In genomic region chr18:60910534-60910933, GRCh38 we compare ENCODE assay signal across 17 cellular contexts.
DNase-seq lines count a peak whose midpoint lies in the region; ATAC-seq and TF ChIP-seq lines count a peak whose summit lies in the region.
"Had no signal": no experiment of that assay in that cellular context is flagged by ENCODE, and none has a peak within 500 bp of the region (broad histone marks: within the 10 kb centered on the region; RNA-seq: fewer than 3 reads in every experiment).

No MANE protein-coding gene starts in this region.

- H3K9me3 ChIP-seq in Caco-2 = no peaks in the 10 kb centered on the region

- no peaks in the 10 kb centered on the region for H3K27me3 Mint-ChIP-seq in Caco-2 (ENCODE audit: insufficient read depth, unreplicated experiment)
- no peaks in the 10 kb centered on the region for H3K27me3 Mint-ChIP-seq in GM23338 (ENCODE audit: insufficient read depth, low read depth, poor library complexity)

- no TSS peak for BruUV-seq in Caco-2 (replicated peaks; lab: Mats Ljungman, UMichigan)

- H3K4me1 ChIP-seq in Caco-2 = no peaks in the 10 kb centered on the region
- H3K4me1 ChIP-seq in GM23338 (ENCODE audit: insufficient read depth) = peaks cover 22% of the 10 kb centered on the region

- no peaks in the 10 kb centered on the region for H3K36me3 Mint-ChIP-seq in Caco-2 (ENCODE audit: insufficient read depth, unreplicated experiment)
- no peaks in the 10 kb centered on the region for H3K36me3 Mint-ChIP-seq in GM23338 (ENCODE audit: low read depth)
- H3K36me3 Mint-ChIP-seq: CD8-positive, alpha-beta T cell had no signal

- H3K4me3 Mint-ChIP-seq in Caco-2 (ENCODE audit: unreplicated experiment) (no peak overlapping the region), GM23338 (no peak overlapping the region)
- H3K4me3 Mint-ChIP-seq: CD8-positive, alpha-beta T cell had no signal

- H3K9me3 Mint-ChIP-seq in Caco-2 (ENCODE audit: unreplicated experiment) (no peaks in the 10 kb centered on the region), GM23338 (no peaks in the 10 kb centered on the region)

- H3K27me3 ChIP-seq in Caco-2 (replicated peaks; ENCODE audit: control insufficient read depth, insufficient read depth, low read length) (no peaks in the 10 kb centered on the region), GM23338 (ENCODE audit: insufficient read depth) (no peaks in the 10 kb centered on the region)

- DNase-seq in HCEC 1CT = peak; percentile 14
- peak; percentile 56 for DNase-seq in astrocyte of the hippocampus (ENCODE audit: low read depth, low spot score)
- peak; percentile 86 for DNase-seq in fibroblast of peridontal ligament (ENCODE audit: extremely low read depth)
- peak; percentile 35 for DNase-seq in smooth muscle cell of the brain vasculature (ENCODE audit: low read depth, low spot score)
- no peak for DNase-seq in Caco-2
- DNase-seq in GM23338 (ENCODE audit: low spot score) = no peak
- DNase-seq in activated effector memory CD4-positive, alpha-beta T cell treated with anti-CD3 and anti-CD28 coated beads, Interleukin-2, amount 50 U/mL, for 16 hours = no peak
- DNase-seq: ACHN; CD8-positive, alpha-beta T cell; GF-D8; NCI-H1048; NCI-H146; NCI-H226; NCI-H526 treated with DMSO at 0.1 percent for 48 hours; OCI-M1; RPMI8226 had no signal

- no peak overlapping the region for H3K27ac ChIP-seq in GM23338 (ENCODE audit: low read depth)

- H3K27ac Mint-ChIP-seq in Caco-2 (ENCODE audit: unreplicated experiment) (no peak overlapping the region), GM23338 (no peak overlapping the region)
- H3K27ac Mint-ChIP-seq: CD8-positive, alpha-beta T cell had no signal

- intact Hi-C loops in Caco-2 (cut with micrococcal nuclease; ENCODE audit: unreplicated experiment) = no loop called here

- no peaks in the 10 kb centered on the region for H3K9me2 ChIP-seq in GM23338 (ENCODE audit: insufficient read depth)

- TF ChIP-seq CTCF in Caco-2 (IDR thresholded peaks at IDR 0.05; ENCODE audit: insufficient read depth in 1 of 2, low read depth in 1 of 2, low read length in 1 of 2, severe bottlenecking in 1 of 2, unreplicated experiment in 1 of 2) = no peak
- no peak for TF ChIP-seq CTCF in GM23338 (conservative IDR thresholded peaks at IDR 0.05; ENCODE audit: low read depth in 2 of 2)

- H4K20me1 ChIP-seq in GM23338 (replicated peaks; ENCODE audit: insufficient read depth) = no peaks in the 10 kb centered on the region

- H3K36me3 ChIP-seq in Caco-2 (ENCODE audit: control insufficient read depth, insufficient read depth, low read length) (no peaks in the 10 kb centered on the region), GM23338 (ENCODE audit: insufficient read depth) (no peaks in the 10 kb centered on the region)

- CTCF ChIA-PET in Caco-2 (lab: Charles Lee) = no interaction called here

- H3K4me1 Mint-ChIP-seq in Caco-2 (ENCODE audit: low read depth, unreplicated experiment) = no peaks in the 10 kb centered on the region
- H3K4me1 Mint-ChIP-seq in GM23338 = peaks cover 19% of the 10 kb centered on the region

- H3K4me2 ChIP-seq in GM23338 = no peak overlapping the region

- H3F3A ChIP-seq in GM23338 (replicated peaks; ENCODE audit: low read depth) = no peaks in the 10 kb centered on the region

- no peak overlapping the region for H2AFZ ChIP-seq in GM23338

- no peak overlapping the region for H3K4me3 ChIP-seq in Caco-2 (ENCODE audit: low read depth, low read length)
- H3K4me3 ChIP-seq in GM23338 = no peak overlapping the region

- ATAC-seq in GM23338 (no peak), GM18868 (IDR thresholded peaks at IDR 0.05; ENCODE audit: unreplicated experiment) (no peak)
- ATAC-seq: CD8-positive, alpha-beta T cell had no signal

- POLR2A ChIA-PET in Caco-2 (lab: Charles Lee) = no interaction called here

- H3K79me2 ChIP-seq in GM23338 (replicated peaks; ENCODE audit: insufficient read depth) = no peaks in the 10 kb centered on the region

TF ChIP-seq in GM23338, 12 proteins besides CTCF, POLR2A, EP300 and RAD21:
- TF ChIP-seq ZNF331 (CRISPR knock-in tag; IDR thresholded peaks at IDR 0.05; ENCODE audit: low read depth) = no peak
- no peak for TF ChIP-seq EZH2phosphoT487 (IDR thresholded peaks at IDR 0.05; ENCODE audit: unreplicated experiment)
- TF ChIP-seq JUNB (IDR thresholded peaks at IDR 0.05; ENCODE audit: unreplicated experiment) = no peak

Comparison
In these comparisons a context has a peak if more than half of its experiments do, and no peak if none do; other contexts are left out.
1. DNase-seq: peak in HCEC 1CT (single experiment), astrocyte of the hippocampus (single experiment), fibroblast of peridontal ligament (single experiment) and smooth muscle cell of the brain vasculature (single experiment); none in Caco-2 (0 of 2), GM23338 (single experiment) and activated effector memory CD4-positive, alpha-beta T cell treated with anti-CD3 and anti-CD28 coated beads, Interleukin-2, amount 50 U/mL, for 16 hours (single experiment).